In genomic region chr17:79845601-79845949, GRCh38 we compare ENCODE assay signal across 1 cellular context.
A peak's percentile ranks its signal among the peaks of the same experiment; 100 is the strongest.
TF ChIP-seq lines count a peak whose summit lies in the region.

No MANE protein-coding gene starts in this region.

TF ChIP-seq in K562, 482 proteins besides CTCF, POLR2A, EP300 and RAD21 (continued from another document and continues in another):
- TF ChIP-seq, protein P1, sequence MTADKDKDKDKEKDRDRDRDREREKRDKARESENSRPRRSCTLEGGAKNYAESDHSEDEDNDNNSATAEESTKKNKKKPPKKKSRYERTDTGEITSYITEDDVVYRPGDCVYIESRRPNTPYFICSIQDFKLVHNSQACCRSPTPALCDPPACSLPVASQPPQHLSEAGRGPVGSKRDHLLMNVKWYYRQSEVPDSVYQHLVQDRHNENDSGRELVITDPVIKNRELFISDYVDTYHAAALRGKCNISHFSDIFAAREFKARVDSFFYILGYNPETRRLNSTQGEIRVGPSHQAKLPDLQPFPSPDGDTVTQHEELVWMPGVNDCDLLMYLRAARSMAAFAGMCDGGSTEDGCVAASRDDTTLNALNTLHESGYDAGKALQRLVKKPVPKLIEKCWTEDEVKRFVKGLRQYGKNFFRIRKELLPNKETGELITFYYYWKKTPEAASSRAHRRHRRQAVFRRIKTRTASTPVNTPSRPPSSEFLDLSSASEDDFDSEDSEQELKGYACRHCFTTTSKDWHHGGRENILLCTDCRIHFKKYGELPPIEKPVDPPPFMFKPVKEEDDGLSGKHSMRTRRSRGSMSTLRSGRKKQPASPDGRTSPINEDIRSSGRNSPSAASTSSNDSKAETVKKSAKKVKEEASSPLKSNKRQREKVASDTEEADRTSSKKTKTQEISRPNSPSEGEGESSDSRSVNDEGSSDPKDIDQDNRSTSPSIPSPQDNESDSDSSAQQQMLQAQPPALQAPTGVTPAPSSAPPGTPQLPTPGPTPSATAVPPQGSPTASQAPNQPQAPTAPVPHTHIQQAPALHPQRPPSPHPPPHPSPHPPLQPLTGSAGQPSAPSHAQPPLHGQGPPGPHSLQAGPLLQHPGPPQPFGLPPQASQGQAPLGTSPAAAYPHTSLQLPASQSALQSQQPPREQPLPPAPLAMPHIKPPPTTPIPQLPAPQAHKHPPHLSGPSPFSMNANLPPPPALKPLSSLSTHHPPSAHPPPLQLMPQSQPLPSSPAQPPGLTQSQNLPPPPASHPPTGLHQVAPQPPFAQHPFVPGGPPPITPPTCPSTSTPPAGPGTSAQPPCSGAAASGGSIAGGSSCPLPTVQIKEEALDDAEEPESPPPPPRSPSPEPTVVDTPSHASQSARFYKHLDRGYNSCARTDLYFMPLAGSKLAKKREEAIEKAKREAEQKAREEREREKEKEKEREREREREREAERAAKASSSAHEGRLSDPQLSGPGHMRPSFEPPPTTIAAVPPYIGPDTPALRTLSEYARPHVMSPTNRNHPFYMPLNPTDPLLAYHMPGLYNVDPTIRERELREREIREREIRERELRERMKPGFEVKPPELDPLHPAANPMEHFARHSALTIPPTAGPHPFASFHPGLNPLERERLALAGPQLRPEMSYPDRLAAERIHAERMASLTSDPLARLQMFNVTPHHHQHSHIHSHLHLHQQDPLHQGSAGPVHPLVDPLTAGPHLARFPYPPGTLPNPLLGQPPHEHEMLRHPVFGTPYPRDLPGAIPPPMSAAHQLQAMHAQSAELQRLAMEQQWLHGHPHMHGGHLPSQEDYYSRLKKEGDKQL (CRISPR knock-in tag; IDR thresholded peaks at IDR 0.05; ENCODE audit: borderline replicate concordance) = no peak
- no peak for TF ChIP-seq HDAC8 (tag; IDR thresholded peaks at IDR 0.05)
- TF ChIP-seq, protein P2, sequence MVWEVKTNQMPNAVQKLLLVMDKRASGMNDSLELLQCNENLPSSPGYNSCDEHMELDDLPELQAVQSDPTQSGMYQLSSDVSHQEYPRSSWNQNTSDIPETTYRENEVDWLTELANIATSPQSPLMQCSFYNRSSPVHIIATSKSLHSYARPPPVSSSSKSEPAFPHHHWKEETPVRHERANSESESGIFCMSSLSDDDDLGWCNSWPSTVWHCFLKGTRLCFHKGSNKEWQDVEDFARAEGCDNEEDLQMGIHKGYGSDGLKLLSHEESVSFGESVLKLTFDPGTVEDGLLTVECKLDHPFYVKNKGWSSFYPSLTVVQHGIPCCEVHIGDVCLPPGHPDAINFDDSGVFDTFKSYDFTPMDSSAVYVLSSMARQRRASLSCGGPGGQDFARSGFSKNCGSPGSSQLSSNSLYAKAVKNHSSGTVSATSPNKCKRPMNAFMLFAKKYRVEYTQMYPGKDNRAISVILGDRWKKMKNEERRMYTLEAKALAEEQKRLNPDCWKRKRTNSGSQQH (CRISPR knock-in tag; IDR thresholded peaks at IDR 0.05) = no peak
- TF ChIP-seq ETS2 (tag; IDR thresholded peaks at IDR 0.05; ENCODE audit: borderline replicate concordance, poor library complexity, severe bottlenecking) = no peak
- no peak for TF ChIP-seq SMAD3 (CRISPR knock-in tag; conservative IDR thresholded peaks at IDR 0.05)
- TF ChIP-seq RBFOX2 (IDR thresholded peaks at IDR 0.05; ENCODE audit: low read depth, low read length) = no peak
- TF ChIP-seq DPF2 (IDR thresholded peaks at IDR 0.05) = peak; percentile 57; the same call in 1 of the 2 replicates
- no peak; the same call in 1 of the 2 replicates for TF ChIP-seq KAT7 (CRISPR knock-in tag; IDR thresholded peaks at IDR 0.05; ENCODE audit: borderline replicate concordance)
- TF ChIP-seq TBP (optimal IDR thresholded peaks at IDR 0.05; ENCODE audit: low read depth, low read length) = peak; percentile 20
- peak; percentile 39; the same call in 1 of the 2 replicates for TF ChIP-seq SMARCA4 (IDR thresholded peaks at IDR 0.05)
- TF ChIP-seq CBFA2T2 (conservative IDR thresholded peaks at IDR 0.05) = no peak
- no peak for TF ChIP-seq ZNF121 (CRISPR knock-in tag; conservative IDR thresholded peaks at IDR 0.05)
- TF ChIP-seq PPARD (CRISPR knock-in tag; IDR thresholded peaks at IDR 0.05) = no peak
- 0 out of 2 replicates have a peak, but pooled peaks have one; percentile 35 for TF ChIP-seq MTA3 (IDR thresholded peaks at IDR 0.05; ENCODE audit: borderline replicate concordance)
- TF ChIP-seq NONO (IDR thresholded peaks at IDR 0.05; ENCODE audit: low read depth in 2 of 2, low read length in 1 of 2) = peak in 1 of 2 experiments; percentile 20; a peak in 1 of 4 replicates
- TF ChIP-seq ATF4 (CRISPR knock-in tag; IDR thresholded peaks at IDR 0.05) = no peak
- TF ChIP-seq, protein P3, sequence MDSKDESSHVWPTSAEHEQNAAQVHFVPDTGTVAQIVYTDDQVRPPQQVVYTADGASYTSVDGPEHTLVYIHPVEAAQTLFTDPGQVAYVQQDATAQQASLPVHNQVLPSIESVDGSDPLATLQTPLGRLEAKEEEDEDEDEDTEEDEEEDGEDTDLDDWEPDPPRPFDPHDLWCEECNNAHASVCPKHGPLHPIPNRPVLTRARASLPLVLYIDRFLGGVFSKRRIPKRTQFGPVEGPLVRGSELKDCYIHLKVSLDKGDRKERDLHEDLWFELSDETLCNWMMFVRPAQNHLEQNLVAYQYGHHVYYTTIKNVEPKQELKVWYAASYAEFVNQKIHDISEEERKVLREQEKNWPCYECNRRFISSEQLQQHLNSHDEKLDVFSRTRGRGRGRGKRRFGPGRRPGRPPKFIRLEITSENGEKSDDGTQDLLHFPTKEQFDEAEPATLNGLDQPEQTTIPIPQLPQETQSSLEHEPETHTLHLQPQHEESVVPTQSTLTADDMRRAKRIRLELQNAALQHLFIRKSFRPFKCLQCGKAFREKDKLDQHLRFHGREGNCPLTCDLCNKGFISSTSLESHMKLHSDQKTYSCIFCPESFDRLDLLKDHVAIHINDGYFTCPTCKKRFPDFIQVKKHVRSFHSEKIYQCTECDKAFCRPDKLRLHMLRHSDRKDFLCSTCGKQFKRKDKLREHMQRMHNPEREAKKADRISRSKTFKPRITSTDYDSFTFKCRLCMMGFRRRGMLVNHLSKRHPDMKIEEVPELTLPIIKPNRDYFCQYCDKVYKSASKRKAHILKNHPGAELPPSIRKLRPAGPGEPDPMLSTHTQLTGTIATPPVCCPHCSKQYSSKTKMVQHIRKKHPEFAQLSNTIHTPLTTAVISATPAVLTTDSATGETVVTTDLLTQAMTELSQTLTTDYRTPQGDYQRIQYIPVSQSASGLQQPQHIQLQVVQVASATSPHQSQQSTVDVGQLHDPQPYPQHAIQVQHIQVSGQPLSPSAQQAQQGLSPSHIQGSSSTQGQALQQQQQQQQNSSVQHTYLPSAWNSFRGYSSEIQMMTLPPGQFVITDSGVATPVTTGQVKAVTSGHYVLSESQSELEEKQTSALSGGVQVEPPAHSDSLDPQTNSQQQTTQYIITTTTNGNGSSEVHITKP (IDR thresholded peaks at IDR 0.05; ENCODE audit: partially characterized antibody) = no peak
- TF ChIP-seq ZNF324 (CRISPR knock-in tag; IDR thresholded peaks at IDR 0.05) = no peak
- TF ChIP-seq CEBPZ (IDR thresholded peaks at IDR 0.05; ENCODE audit: borderline replicate concordance, low read depth, low read length) = no peak
- TF ChIP-seq MGA (IDR thresholded peaks at IDR 0.05) = no peak
- no peak for TF ChIP-seq FUS (optimal IDR thresholded peaks at IDR 0.05; ENCODE audit: low read depth, low read length)
